In genomic region chrX:55907968-55908607, GRCh38 we compare ENCODE assay signal across 8 cellular contexts.
DNase-seq lines count a peak whose midpoint lies in the region; ATAC-seq lines count a peak whose summit lies in the region.

No MANE protein-coding gene starts in this region.

- H3K79me1 ChIP-seq in trophoblast cell (ENCODE audit: low read length): peaks cover 14% of the 10 kb centered on the region

- peaks cover 0 to 6% of the 10 kb centered on the region in 2 experiments for H3K4me1 ChIP-seq in trophoblast cell (ENCODE audit: control insufficient read depth in 1 of 2, insufficient read depth in 2 of 2, low read length in 2 of 2)

- H4K8ac ChIP-seq in trophoblast cell (ENCODE audit: low read depth, low read length): peak overlapping the region; percentile 86

- peak overlapping the region; percentile 89 for H4K91ac ChIP-seq in trophoblast cell (ENCODE audit: low read depth, low read length)

- peak overlapping the region; percentile 61 for H3K27ac ChIP-seq in trophoblast cell (ENCODE audit: low read depth, low read length)

- H3K36me3 ChIP-seq in trophoblast cell (ENCODE audit: control insufficient read depth in 1 of 2, insufficient read depth in 2 of 2, low read length in 2 of 2): no peaks in the 10 kb centered on the region

- no peaks in the 10 kb centered on the region for H3K27me3 ChIP-seq in trophoblast cell (ENCODE audit: insufficient read depth, low read length)

- peak overlapping the region; percentile 65 for H3K4me2 ChIP-seq in trophoblast cell (ENCODE audit: low read length)

- peak overlapping the region; percentile 61 for H4K12ac ChIP-seq in trophoblast cell (ENCODE audit: low read depth, low read length)

- H2BK120ac ChIP-seq in trophoblast cell (ENCODE audit: insufficient read depth, low read length, poor library complexity): peak overlapping the region; percentile 81

- H3K79me2 ChIP-seq in trophoblast cell (ENCODE audit: control insufficient read depth, insufficient read depth, low read length, poor library complexity): peaks cover 3% of the 10 kb centered on the region

- H3K9ac ChIP-seq in trophoblast cell (ENCODE audit: low read length): peak overlapping the region; percentile 70

- H3K4ac ChIP-seq in trophoblast cell (ENCODE audit: low read depth, low read length): peak overlapping the region; percentile 89

- ATAC-seq in HG02884 (IDR thresholded peaks at IDR 0.05; ENCODE audit: unreplicated experiment): peak; percentile 78

- H2AFZ ChIP-seq in trophoblast cell (ENCODE audit: insufficient read depth, low read length, poor library complexity): no peak overlapping the region

- H3K9me3 ChIP-seq in trophoblast cell (ENCODE audit: insufficient read depth, low read depth, low read length): no peaks in the 10 kb centered on the region

- peak overlapping the region; percentile 58 for H2BK12ac ChIP-seq in trophoblast cell (ENCODE audit: low read length)

- peak; percentile 6 to 13 for DNase-seq in SHP77 (lab: John Stamatoyannopoulos, UW)
- no peak for DNase-seq in SHP77 treated with DMSO at 0.1 percent for 48 hours (lab: John Stamatoyannopoulos, UW)
- peak; percentile 48 to 62 for DNase-seq in NOMO-1 (lab: John Stamatoyannopoulos, UW; ENCODE audit: unreplicated experiment in 2 of 2)
- peak; percentile 23 for DNase-seq in activated T-helper 1 cell treated with Interleukin-2 at 50 U/mL for 16 hours (ENCODE audit: low read depth)
- peak; percentile 62 for DNase-seq in glomerular visceral epithelial cell (ENCODE audit: extremely low spot score)
- peak; percentile 54 to 63 for DNase-seq in trophoblast cell
- DNase-seq in SKM-1 (lab: John Stamatoyannopoulos, UW; ENCODE audit: unreplicated experiment): no peak

- no peak overlapping the region for H3K23ac ChIP-seq in trophoblast cell (ENCODE audit: low read length)

- no peak overlapping the region for H2AK5ac ChIP-seq in trophoblast cell (ENCODE audit: low read length)

- peak overlapping the region; percentile 69 for H2BK5ac ChIP-seq in trophoblast cell (ENCODE audit: low read depth, low read length, poor library complexity)

- peak overlapping the region; percentile 74 for H3K4me3 ChIP-seq in trophoblast cell (ENCODE audit: low read depth, low read length)

- H3K14ac ChIP-seq in trophoblast cell (ENCODE audit: low read length): peak overlapping the region; percentile 82

- WGBS in trophoblast cell (ENCODE audit: extremely low coverage, insufficient coverage, insufficient read length): no CpG with 5 or more reads among the region's 20 CpGs

- H3K18ac ChIP-seq in trophoblast cell (ENCODE audit: low read length): no peak overlapping the region

Comparison
In these comparisons a context has a peak if more than half of its experiments do, and no peak if none do; other contexts are left out.
1. DNase-seq: peak in SHP77 (2 of 2), NOMO-1 (2 of 2), activated T-helper 1 cell treated with Interleukin-2 at 50 U/mL for 16 hours (single experiment), glomerular visceral epithelial cell (single experiment) and trophoblast cell (2 of 2); none in SHP77 treated with DMSO at 0.1 percent for 48 hours (single experiment) and SKM-1 (single experiment).